In genomic region chr1:1300352-1300739, GRCh38 we compare ENCODE assay signal across 20 cellular contexts. TPM values are rescaled to one million over a fixed set of nuclear protein-coding genes. Genes with fewer than 3 reads are reported as not detected.
DNase-seq lines count a peak whose midpoint lies in the region; ATAC-seq and TF ChIP-seq lines count a peak whose summit lies in the region.
"Had no signal": no experiment of that assay in that cellular context is flagged by ENCODE, and none has a peak within 500 bp of the region (broad histone marks: within the 10 kb centered on the region; RNA-seq: fewer than 3 reads in every experiment).

No MANE protein-coding gene starts in this region.

- H3K36me3 ChIP-seq in WERI-Rb-1 (peaks cover 36% of the 10 kb centered on the region), ascending aorta (peaks cover 4 to 21% of the 10 kb centered on the region in 2 donors), suprapubic skin (peaks cover 47% of the 10 kb centered on the region)

- H3K27me3 ChIP-seq in WERI-Rb-1 (ENCODE audit: insufficient read depth, low read depth, severe bottlenecking) (no peaks in the 10 kb centered on the region), layer of hippocampus (ENCODE audit: control insufficient read depth, insufficient read depth, low read length) (no peaks in the 10 kb centered on the region), ascending aorta (no peaks in the 10 kb centered on the region), suprapubic skin (no peaks in the 10 kb centered on the region)

- DNase-seq in WERI-Rb-1 (no peak), ascending aorta (ENCODE audit: low spot score in 2 of 2) (no peak), suprapubic skin (ENCODE audit: low spot score in 2 of 2) (no peak), Right ventricle myocardium superior (no peak), left ventricle myocardium superior (no peak)
- DNase-seq: C1 segment of cervical spinal cord, DMS153, EL, IMR-90, MV-4-11, NCI-H187 treated with DMSO at 0.1 percent for 48 hours, NCI-H2171, NCI-H446 treated with DMSO at 0.1 percent for 48 hours, SHP77, SK-N-SH had no signal

- no peak for TF ChIP-seq RAD21 in Ishikawa (IDR thresholded peaks at IDR 0.05; ENCODE audit: low read depth)

- TF ChIP-seq POLR2A in suprapubic skin (IDR thresholded peaks at IDR 0.05), result no peak

- no peak; the same call in 1 of the 2 replicates for TF ChIP-seq CTCF in C4-2B (conservative IDR thresholded peaks at IDR 0.05)
- no peak for TF ChIP-seq CTCF in WERI-Rb-1 (IDR thresholded peaks at IDR 0.05; ENCODE audit: low read depth, low read length)
- TF ChIP-seq CTCF in ascending aorta (IDR thresholded peaks at IDR 0.05), result no peak
- no peak for TF ChIP-seq CTCF in suprapubic skin (IDR thresholded peaks at IDR 0.05)

- 74% methylated on average over 8 of the region's 12 CpGs for WGBS in suprapubic skin

- no peak for ATAC-seq in Right ventricle myocardium superior (ENCODE audit: poor library complexity)
- ATAC-seq in left ventricle myocardium superior, result no peak

- H3K4me3 ChIP-seq in WERI-Rb-1 (ENCODE audit: low read depth, low read length) (no peak overlapping the region), ascending aorta (no peak overlapping the region), suprapubic skin (no peak overlapping the region)
- H3K4me3 ChIP-seq: A549 had no signal

- no peak for TF ChIP-seq EP300 in Ishikawa (IDR thresholded peaks at IDR 0.05; ENCODE audit: borderline replicate concordance)
- no peak for TF ChIP-seq EP300 in suprapubic skin (IDR thresholded peaks at IDR 0.05)

- H3K9me3 ChIP-seq in WERI-Rb-1 (ENCODE audit: severe bottlenecking), result no peaks in the 10 kb centered on the region
- no peaks in the 10 kb centered on the region for H3K9me3 ChIP-seq in ascending aorta
- no peaks in the 10 kb centered on the region for H3K9me3 ChIP-seq in suprapubic skin
- H3K9me3 ChIP-seq: A549, Caco-2, SK-N-SH had no signal

- H3K27ac ChIP-seq in C4-2B (peak overlapping the region; percentile 27), WERI-Rb-1 (peak overlapping the region; percentile 88), layer of hippocampus (ENCODE audit: low read depth, low read length) (peak overlapping the region; percentile 88), ascending aorta (no peak overlapping the region), suprapubic skin (no peak overlapping the region)
- H3K27ac ChIP-seq: A549 had no signal

- H3K4me1 ChIP-seq in ascending aorta, result peaks cover 7 to 9% of the 10 kb centered on the region in 2 donors
- peaks cover 39% of the 10 kb centered on the region for H3K4me1 ChIP-seq in suprapubic skin

- intact Hi-C loops in ascending aorta (cut with DNase I) (no loop called here), Right ventricle myocardium superior (cut with DNase I) (no loop called here), left ventricle myocardium superior (cut with micrococcal nuclease) (no loop called here)

TF ChIP-seq in Ishikawa, 13 proteins besides CTCF, POLR2A, EP300 and RAD21:
- TF ChIP-seq REST (IDR thresholded peaks at IDR 0.05; ENCODE audit: low read depth), result peak; percentile 74
- no peak for TF ChIP-seq TAF1 (IDR thresholded peaks at IDR 0.05; ENCODE audit: low read depth)

RNA-seq across cellular contexts. Expression of gene ACAP3, which starts 7.4 kb away (rescaled TPM):
- total RNA-seq in ascending aorta (105 TPM), suprapubic skin (100 to 1,000 TPM; 112 to 309 (median 148) TPM), Right ventricle myocardium superior (56.3 TPM), left ventricle myocardium superior (60.4 TPM)

RNA-seq across cellular contexts. Expression of gene PUSL1, which starts 8.1 kb away (rescaled TPM):
- total RNA-seq in ascending aorta, result 28.3 TPM
- total RNA-seq in suprapubic skin, result 10 to 100 TPM; 16.9 to 56.4 (median 36.4) TPM
- total RNA-seq in Right ventricle myocardium superior, result 10.6 TPM
- 11.1 TPM for total RNA-seq in left ventricle myocardium superior

RNA-seq across cellular contexts. Expression of gene SCNN1D, which starts 20.1 kb away (rescaled TPM):
- 0.32 TPM for total RNA-seq in ascending aorta
- total RNA-seq in suprapubic skin, result 1 to 10 TPM; 1.5 to 4.7 (median 2.6) TPM
- 2.6 TPM for total RNA-seq in Right ventricle myocardium superior
- 3.0 TPM for total RNA-seq in left ventricle myocardium superior

RNA-seq across cellular contexts. Expression of gene INTS11, which starts 24.1 kb away (rescaled TPM):
- 214 TPM for total RNA-seq in ascending aorta
- 100 to 1,000 TPM; 105 to 242 (median 151) TPM for total RNA-seq in suprapubic skin
- total RNA-seq in Right ventricle myocardium superior, result 70.9 TPM
- total RNA-seq in left ventricle myocardium superior, result 77.2 TPM

RNA-seq across cellular contexts. Expression of gene CPTP, which starts 24.3 kb away (rescaled TPM):
- total RNA-seq in ascending aorta (71.3 TPM), suprapubic skin (10 to 100 TPM; 32.5 to 60.4 (median 54.3) TPM), Right ventricle myocardium superior (113 TPM), left ventricle myocardium superior (112 TPM)

Comparison
In these comparisons a context has a peak if more than half of its experiments do, and no peak if none do; other contexts are left out.
1. H3K27ac ChIP-seq: peak in C4-2B (single experiment), WERI-Rb-1 (single experiment) and layer of hippocampus (single experiment); none in ascending aorta (0 of 2) and suprapubic skin (single experiment).